8 cellular contexts compared by ENCODE assay signal in genomic region chr4:2008921-2009650, GRCh38. TPM values are rescaled to one million over a fixed set of nuclear protein-coding genes. Genes with fewer than 3 reads are reported as not detected.
DNase-seq lines count a peak whose midpoint lies in the region; ATAC-seq, FAIRE-seq and TF ChIP-seq lines count a peak whose summit lies in the region.

Gene NELFA, minus strand, starts transcription at chr4:2008974. Its CDS starts 15 bp downstream, at chr4:2008959.

- peak within 1 kb of the TSS; percentile 100 for H2AFZ ChIP-seq in keratinocyte (ENCODE audit: control insufficient read depth, low read length)

- H3K79me2 ChIP-seq in keratinocyte (ENCODE audit: control insufficient read depth, insufficient read depth, low read length) = peaks cover 42% of the 10 kb centered on the region

- no peaks in the 10 kb centered on the region for H4K20me1 ChIP-seq in keratinocyte (ENCODE audit: control insufficient read depth, extremely low read depth, insufficient read depth, low read length)

- dilution Hi-C loops in keratinocyte (cut with MboI; ENCODE audit: extremely low pct_ligation_motif_present, low sequenced_read_pairs) = no loop called here

- H3K4me3 ChIP-seq in keratinocyte (ENCODE audit: control insufficient read depth in 2 of 3, extremely low read depth in 1 of 3, insufficient read depth in 2 of 3, low read depth in 1 of 3, low read length in 3 of 3) = peak within 1 kb of the TSS; percentile 83 to 100 (median 85)

- FAIRE-seq in keratinocyte (lab: Jason Lieb, UNC) = no peak

- peak within 1 kb of the TSS; percentile 96 for H3K27ac ChIP-seq in keratinocyte (ENCODE audit: control insufficient read depth, insufficient read depth, low read length)

- ATAC-seq in GM19043 (IDR thresholded peaks at IDR 0.05; ENCODE audit: low read depth, unreplicated experiment) (peak; percentile 77), HG03354 (IDR thresholded peaks at IDR 0.05; ENCODE audit: poor library complexity, severe bottlenecking, unreplicated experiment) (peak; percentile 83)

- peaks cover 0 to 4% of the 10 kb centered on the region in 2 experiments for H3K36me3 ChIP-seq in keratinocyte (ENCODE audit: control insufficient read depth in 2 of 2, extremely low read depth in 1 of 2, insufficient read depth in 2 of 2, low read length in 2 of 2)

- H3K4me2 ChIP-seq in keratinocyte (ENCODE audit: control insufficient read depth, extremely low read depth, insufficient read depth, low read depth, low read length) = peak within 1 kb of the TSS; percentile 91

- peak within 1 kb of the TSS; percentile 95 for H3K9ac ChIP-seq in keratinocyte (ENCODE audit: control insufficient read depth, extremely low read depth, insufficient read depth, low read length)

- no peaks in the 10 kb centered on the region for H3K9me1 ChIP-seq in keratinocyte (ENCODE audit: control insufficient read depth, extremely low read depth, insufficient read depth, low read length)

- H3K9me3 ChIP-seq in keratinocyte (ENCODE audit: control insufficient read depth, low read depth, low read length) = no peaks in the 10 kb centered on the region

- TF ChIP-seq CTCF in keratinocyte (optimal IDR thresholded peaks at IDR 0.05 in 1 of 3, IDR thresholded peaks at IDR 0.05 in 1 of 3, conservative IDR thresholded peaks at IDR 0.05 in 1 of 3; ENCODE audit: extremely low read depth in 1 of 3, insufficient read depth in 2 of 3, low read length in 3 of 3) = peak in 1 of 3 experiments; percentile 20

- peaks cover 17% of the 10 kb centered on the region for H3K4me1 ChIP-seq in keratinocyte (ENCODE audit: control insufficient read depth, extremely low read depth, insufficient read depth, low read length)

- H3K27me3 ChIP-seq in keratinocyte (ENCODE audit: control insufficient read depth, extremely low read depth, insufficient read depth, low read length) = no peaks in the 10 kb centered on the region

- DNase-seq in AML-193 (lab: John Stamatoyannopoulos, UW) (peak; percentile 78 to 87), NCI-H446 (lab: John Stamatoyannopoulos, UW) (peak; percentile 41 to 90), cerebellar cortex (ENCODE audit: low spot score) (peak; percentile 96), keratinocyte (ENCODE audit: low read depth, low spot score) (peak; percentile 56)
- DNase-seq in activated CD4-positive, CD25-positive, alpha-beta regulatory T cell treated with anti-CD3 and anti-CD28 coated beads, Interleukin-2, amount 50 U/mL, for 72 hours = peak; percentile 93
- peak; percentile 90 to 92 (median 90) for DNase-seq in stimulated activated CD4-positive, alpha-beta T cell treated with anti-CD3 and anti-CD28 coated beads, Interleukin-12 subunit alpha, Interleukin-12 subunit beta, amount 100 ng/mL, for 48 hours (ENCODE audit: low read depth in 2 of 3, low spot score in 1 of 3)

RNA-seq across cellular contexts. Expression of gene NELFA, which starts in this region (rescaled TPM):
- 8.0 to 12.6 TPM (median 9.9 TPM) in 3 replicates for polyA plus RNA-seq in keratinocyte
- 10.5 TPM for polyA plus RNA-seq in keratinocyte (2011; ENCODE audit: low read depth)
- polyA plus RNA-seq in keratinocyte (2011; cell fraction: cytosol; rRNA removed) = 6.1 and 14.8 TPM in 2 replicates
- polyA plus RNA-seq in keratinocyte (2011; cell fraction: nucleus; rRNA removed) = 17.3 and 19.9 TPM in 2 replicates
- 19.4 and 19.7 TPM in 2 replicates for polyA plus RNA-seq in keratinocyte (2012; ENCODE audit: low replicate concordance)
- polyA minus RNA-seq in keratinocyte = 3.7 to 13.6 TPM (median 5.2 TPM) in 3 replicates
- polyA minus RNA-seq in keratinocyte (2011; cell fraction: cytosol; rRNA and poly(A)+ RNA removed) = 15.7 TPM
- polyA minus RNA-seq in keratinocyte (2011; cell fraction: nucleus; rRNA and poly(A)+ RNA removed) = 9.8 and 13.0 TPM in 2 replicates

Comparison
In these comparisons a context has a peak if more than half of its experiments do, and no peak if none do; other contexts are left out.
1. Peak in every context shown above with its lines: DNase-seq, ATAC-seq, H3K4me3 ChIP-seq and H3K27ac ChIP-seq.